ENCODE assay signal across 1 cellular context in genomic region chr20:56400001-56400640, GRCh38.
TF ChIP-seq lines count a peak whose summit lies in the region.

No MANE protein-coding gene starts in this region.

TF ChIP-seq in endothelial cell of umbilical vein, 7 proteins besides CTCF, POLR2A, EP300 and RAD21:
- no peak for TF ChIP-seq GATA2 (IDR thresholded peaks at IDR 0.05; ENCODE audit: insufficient read depth, insufficient read length, low read depth, low read length)
- TF ChIP-seq EZH2 (IDR thresholded peaks at IDR 0.05; ENCODE audit: borderline replicate concordance, low read depth, low read length, severe bottlenecking) = no peak
- TF ChIP-seq POLR2AphosphoS5 (IDR thresholded peaks at IDR 0.05; ENCODE audit: insufficient read depth, low read depth, low read length) = no peak
- TF ChIP-seq MYC (IDR thresholded peaks at IDR 0.05; ENCODE audit: low read depth, low read length) = no peak
- no peak for TF ChIP-seq MAX (IDR thresholded peaks at IDR 0.05; ENCODE audit: insufficient read depth, insufficient read length)
- no peak for TF ChIP-seq JUN (IDR thresholded peaks at IDR 0.05; ENCODE audit: borderline replicate concordance, insufficient read depth, insufficient read length, low read depth)
- TF ChIP-seq FOS (IDR thresholded peaks at IDR 0.05; ENCODE audit: borderline replicate concordance, insufficient read depth, low read length) = no peak
